ENCODE assay signal across 1 cellular context in genomic region chr17:66576473-66576872, GRCh38.
TF ChIP-seq lines count a peak whose summit lies in the region.

No MANE protein-coding gene starts in this region.

TF ChIP-seq in HEK293, 187 proteins besides CTCF, POLR2A, EP300 and RAD21 (continued from another document):
- TF ChIP-seq PRDM6 (tag by site-specific recombination; IDR thresholded peaks at IDR 0.05) (peak; percentile 90), ZNF501 (tag by site-specific recombination; IDR thresholded peaks at IDR 0.05) (0 out of 2 replicates have a peak, but pooled peaks have one; percentile 46), PRDM10 (tag by site-specific recombination; IDR thresholded peaks at IDR 0.05) (0 out of 2 replicates have a peak, but pooled peaks have one; percentile 34), SP7 (tag by site-specific recombination; IDR thresholded peaks at IDR 0.05) (peak; percentile 91), ZNF768 (tag by site-specific recombination; IDR thresholded peaks at IDR 0.05) (no peak), ZEB2 (tag by site-specific recombination; IDR thresholded peaks at IDR 0.05) (0 out of 2 replicates have a peak, but pooled peaks have one; percentile 19), OSR2 (tag by site-specific recombination; IDR thresholded peaks at IDR 0.05) (peak; percentile 33), ZNF660 (tag by site-specific recombination; IDR thresholded peaks at IDR 0.05) (no peak)
